ENCODE assay signal across 32 cellular contexts in genomic region chr4:105828074-105828473, GRCh38.
"Had no signal": no experiment of that assay in that cellular context is flagged by ENCODE, and none has a peak within 500 bp of the region (broad histone marks: within the 10 kb centered on the region; RNA-seq: fewer than 3 reads in every experiment).

No MANE protein-coding gene starts in this region.

- H3K4me1 ChIP-seq: adrenal gland, breast epithelium had no signal

- H3K27me3 ChIP-seq: adrenal gland, ascending aorta, body of pancreas, brain microvascular endothelial cell, breast epithelium, cardiac muscle cell had no signal

- H3K27ac ChIP-seq: adrenal gland, ascending aorta, body of pancreas, brain microvascular endothelial cell, breast epithelium, cardiac muscle cell had no signal

- H3K36me3 ChIP-seq: adrenal gland, ascending aorta, brain microvascular endothelial cell, breast epithelium, cardiac muscle cell had no signal

- H3K9me3 ChIP-seq: adrenal gland, ascending aorta, body of pancreas, breast epithelium had no signal

- H3K4me3 ChIP-seq: adrenal gland, ascending aorta, body of pancreas, breast epithelium, cardiac muscle cell had no signal

- ATAC-seq: activated naive CD4-positive, alpha-beta T cell treated with anti-CD3 and anti-CD28 coated beads, Interleukin-2, amount 50 U/mL, for 72 hours; activated naive CD8-positive, alpha-beta T cell treated with anti-CD3 and anti-CD28 coated beads, Interleukin-2, amount 50 U/mL, for 24 hours; activated T-cell treated with anti-CD3 and anti-CD28 coated beads, Interleukin-2, amount 50 U/mL, for 4 hours; activated T-cell treated with anti-CD3 and anti-CD28 coated beads, Interleukin-2, amount 50 U/mL, for 72 hours; activated T-helper 17 cell treated with anti-CD3 and anti-CD28 coated beads, Interleukin-2, amount 50 U/mL, for 72 hours; body of pancreas had no signal

- FAIRE-seq: astrocyte, bronchial epithelial cell had no signal

- DNase-seq: activated effector memory CD4-positive, alpha-beta T cell treated with anti-CD3 and anti-CD28 coated beads, Interleukin-2, amount 50 U/mL, for 16 hours; activated effector memory CD4-positive, alpha-beta T cell treated with Interleukin-2 at 50 U/mL for 16 hours; activated gamma-delta T cell; activated gamma-delta T cell treated with Interleukin-2 at 50 U/mL for 16 hours; activated naive CD4-positive, alpha-beta T cell; activated naive CD4-positive, alpha-beta T cell treated with anti-CD3 and anti-CD28 coated beads for 36 hours; activated naive CD4-positive, alpha-beta T cell treated with anti-CD3 and anti-CD28 coated beads, Interleukin-2, amount 10 ng/mL, durations not matched to agents 7 days and 5 days; activated naive CD4-positive, alpha-beta T cell treated with anti-CD3 and anti-CD28 coated beads, Interleukin-2, amount 50 U/mL, for 16 hours; activated naive CD4-positive, alpha-beta T cell treated with Interleukin-2 at 50 U/mL for 16 hours; activated naive CD8-positive, alpha-beta T cell treated with anti-CD3 and anti-CD28 coated beads for 36 hours; activated naive CD8-positive, alpha-beta T cell treated with anti-CD3 and anti-CD28 coated beads, Interleukin-2, amount 10 ng/mL, durations not matched to agents 7 days and 5 days; activated naive CD8-positive, alpha-beta T cell treated with anti-CD3 and anti-CD28 coated beads, Interleukin-2, amount 50 U/mL, for 24 hours; activated T-cell treated with anti-CD3 and anti-CD28 coated beads, Interleukin-2, amount 50 U/mL, for 4 hours; activated T-cell treated with anti-CD3 and anti-CD28 coated beads, Interleukin-2, amount 50 U/mL, for 48 hours; activated T-cell treated with anti-CD3 and anti-CD28 coated beads, Interleukin-2, amount 50 U/mL, for 72 hours; adrenal gland; amniotic stem cell; amygdala; anterior cingulate cortex; aorta; body of pancreas; brain microvascular endothelial cell; caudate nucleus; central memory CD4-positive, alpha-beta T cell; cerebellar nuclear complex had no signal
